15 cellular contexts compared by ENCODE assay signal in genomic region chr7:43495572-43495971, GRCh38.
A peak's percentile ranks its signal among the peaks of the same experiment; 100 is the strongest.
DNase-seq lines count a peak whose midpoint lies in the region; ATAC-seq lines count a peak whose summit lies in the region.
"Had no signal": no experiment of that assay in that cellular context is flagged by ENCODE, and none has a peak within 500 bp of the region (broad histone marks: within the 10 kb centered on the region; RNA-seq: fewer than 3 reads in every experiment).

No MANE protein-coding gene starts in this region.

- DNase-seq in KG1 (lab: John Stamatoyannopoulos, UW) (no peak), SKM-1 treated with dmso at 0.1 percent for 144 hours (lab: John Stamatoyannopoulos, UW; ENCODE audit: unreplicated experiment) (no peak), mucosa of gallbladder (ENCODE audit: low spot score) (no peak), AG08396 (ENCODE audit: low spot score) (no peak)
- DNase-seq: ACHN, Calu3, GOT3, NCI-H1048, NCI-H1436 treated with DMSO at 0.1 percent for 48 hours, NCI-H2029 treated with DMSO at 0.1 percent for 48 hours, NCI-H774 had no signal

- peak; percentile 67 for ATAC-seq in GM18873 (IDR thresholded peaks at IDR 0.05; ENCODE audit: low FRiP score, unreplicated experiment)
- peak; percentile 74 for ATAC-seq in HG02678 (IDR thresholded peaks at IDR 0.05; ENCODE audit: unreplicated experiment)
- peak; percentile 54 for ATAC-seq in HG03439 (IDR thresholded peaks at IDR 0.05; ENCODE audit: unreplicated experiment)
- ATAC-seq: HepG2 had no signal
